Comparison of ENCODE assay signal across 19 cellular contexts in the genomic region with DNA sequence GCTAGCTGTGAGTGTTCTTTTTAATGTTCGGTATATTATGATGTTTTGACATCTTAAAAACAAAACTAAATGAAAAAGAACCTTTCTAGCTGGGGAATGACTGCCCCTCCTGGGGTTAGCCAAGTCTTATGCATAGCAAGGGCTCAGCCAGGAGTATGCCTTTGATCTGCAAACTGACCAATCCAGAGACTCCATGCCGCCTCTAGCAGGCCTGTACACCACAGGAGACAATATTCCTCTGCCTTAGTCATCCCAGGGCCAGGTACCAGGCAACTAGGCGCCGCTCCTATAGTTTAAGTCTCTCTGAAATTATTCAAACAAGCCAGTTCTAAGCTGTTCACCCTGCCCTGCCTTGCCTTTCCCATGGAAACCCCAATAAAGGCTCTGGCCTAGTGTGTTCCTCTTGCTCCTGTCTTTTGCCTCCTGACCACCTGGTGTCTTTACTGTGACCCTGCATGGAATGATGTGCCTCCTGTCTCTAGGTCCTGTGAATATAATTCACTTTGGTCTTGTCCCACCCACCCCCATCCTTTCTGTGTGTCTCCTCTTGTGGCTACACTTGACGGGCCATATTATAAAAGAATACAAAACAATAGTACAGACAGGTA. TPM values are rescaled to one million over a fixed set of nuclear protein-coding genes. Genes with fewer than 3 reads are reported as not detected.
A peak's percentile ranks its signal among the peaks of the same experiment; 100 is the strongest.
DNase-seq lines count a peak whose midpoint lies in the region; ATAC-seq, FAIRE-seq and TF ChIP-seq lines count a peak whose summit lies in the region.
"Had no signal": no experiment of that assay in that cellular context is flagged by ENCODE, and none has a peak within 500 bp of the region (broad histone marks: within the 10 kb centered on the region; RNA-seq: fewer than 3 reads in every experiment).

No MANE protein-coding gene starts in this region.

- no peak overlapping the region for H4K5ac ChIP-seq in H9 (ENCODE audit: insufficient read length, low read depth, low read length)

- no peak for TF ChIP-seq CTCF in H9 (conservative IDR thresholded peaks at IDR 0.05)
- TF ChIP-seq CTCF in astrocyte of the cerebellum (IDR thresholded peaks at IDR 0.05; ENCODE audit: low read depth, low read length, missing control alignments): no peak
- no peak for TF ChIP-seq CTCF in foreskin keratinocyte (conservative IDR thresholded peaks at IDR 0.05)
- TF ChIP-seq CTCF in nephron progenitor cell (IDR thresholded peaks at IDR 0.05): no peak

- H3K4me3 Mint-ChIP-seq in H9 (no peak overlapping the region), nephron progenitor cell (no peak overlapping the region)

- H3K27me3 ChIP-seq in H9 (ENCODE audit: insufficient read depth, low read length) (no peaks in the 10 kb centered on the region), foreskin keratinocyte (no peaks in the 10 kb centered on the region)
- H3K27me3 ChIP-seq: Peyer's patch had no signal

- no peak overlapping the region for H3K23ac ChIP-seq in H9 (ENCODE audit: insufficient read length, low read depth, low read length)

- H3K36me3 Mint-ChIP-seq in H9 (ENCODE audit: insufficient read depth in 1 of 3, low read depth in 3 of 3) (peaks cover 0 to 6% (median 3%) of the 10 kb centered on the region in 3 experiments; a peak in 3 of 7 replicates), nephron progenitor cell (ENCODE audit: low read depth) (peaks cover 13% of the 10 kb centered on the region)

- no peak overlapping the region for H3K56ac ChIP-seq in H9 (ENCODE audit: insufficient read length, low read depth, low read length)

- DNase-seq in H9 (peak; percentile 72), astrocyte of the cerebellum (ENCODE audit: low read depth) (peak; percentile 50), foreskin keratinocyte (peak in 1 of 2 donors; percentile 4), nephron progenitor cell (no peak), GM19239 (ENCODE audit: insufficient read length, low spot score) (no peak), COLO829 (ENCODE audit: low spot score) (no peak), pons (ENCODE audit: low spot score) (no peak)
- DNase-seq: COR-L47, HCEC 1CT, MM.1S, NCI-H1930, NCI-H2171, NCI-H446 treated with DMSO at 0.1 percent for 48 hours, NCI-H774, Peyer's patch, Right ventricle myocardium superior had no signal

- peak; percentile 46 for ATAC-seq in foreskin keratinocyte

- H2BK12ac ChIP-seq in H9 (ENCODE audit: insufficient read length, low read depth, low read length): no peak overlapping the region

- no peak overlapping the region for H3T11ph ChIP-seq in H9 (ENCODE audit: low read length)

- no peaks in the 10 kb centered on the region for H3K23me2 ChIP-seq in H9 (ENCODE audit: insufficient read length, low read depth, low read length, poor library complexity, severe bottlenecking)

- no peaks in the 10 kb centered on the region for H3K9me3 ChIP-seq in H9 (ENCODE audit: control insufficient read depth, low read depth, low read length)
- H3K9me3 ChIP-seq: A549, Peyer's patch had no signal

- H3K14ac ChIP-seq in H9 (ENCODE audit: insufficient read depth, low read length): no peak overlapping the region

- H3K4ac ChIP-seq in H9 (ENCODE audit: low read depth, low read length): no peak overlapping the region

- H3K4me1 ChIP-seq in H9 (ENCODE audit: insufficient read depth, low read length): peaks cover 7% of the 10 kb centered on the region; the same call in 1 of the 2 replicates
- no peaks in the 10 kb centered on the region for H3K4me1 ChIP-seq in foreskin keratinocyte
- H3K4me1 ChIP-seq: A549, Peyer's patch had no signal

- no peak overlapping the region for H4K91ac ChIP-seq in H9 (ENCODE audit: insufficient read length, low read depth, low read length)

- H3K79me1 ChIP-seq in H9 (ENCODE audit: insufficient read depth, low read depth, low read length, poor library complexity, severe bottlenecking): no peaks in the 10 kb centered on the region

- WGBS in H9 (ENCODE audit: extremely low coverage, insufficient read length, low lambda C conversion rate): no CpG with 5 or more reads among the region's 5 CpGs

- H2BK20ac ChIP-seq in H9 (ENCODE audit: low read depth, low read length, poor library complexity, severe bottlenecking): no peak overlapping the region

- H2BK120ac ChIP-seq in H9 (ENCODE audit: low read depth, low read length, poor library complexity, severe bottlenecking): no peak overlapping the region

- H3K4me3 ChIP-seq in astrocyte of the cerebellum (ENCODE audit: low read depth, low read length): no peak overlapping the region
- H3K4me3 ChIP-seq: A549, Peyer's patch had no signal

- no peak overlapping the region for H3K9ac ChIP-seq in H9 (ENCODE audit: extremely low read depth, insufficient read length, low read length)

- in situ Hi-C loops in astrocyte of the cerebellum (cut with HindIII; ENCODE audit: low sequenced_read_pairs): no loop called here

- no peaks in the 10 kb centered on the region for H4K20me1 ChIP-seq in H9 (ENCODE audit: control insufficient read depth, insufficient read depth, insufficient read length)

- no peaks in the 10 kb centered on the region for H3K79me2 ChIP-seq in H9 (ENCODE audit: insufficient read depth, low read length)

- H3K9me3 Mint-ChIP-seq in H9 (no peaks in the 10 kb centered on the region), nephron progenitor cell (peaks cover 6% of the 10 kb centered on the region)

- no peak overlapping the region for H2BK5ac ChIP-seq in H9 (ENCODE audit: insufficient read length, low read length)

- H2BK15ac ChIP-seq in H9 (ENCODE audit: low read depth, low read length): no peak overlapping the region

- no peak overlapping the region for H2AFZ ChIP-seq in H9 (ENCODE audit: low read length)

- H4K8ac ChIP-seq in H9 (replicated peaks; ENCODE audit: insufficient read length, low read depth, low read length): no peak overlapping the region

- FAIRE-seq in GM19239 (lab: Jason Lieb, UNC): no peak
- FAIRE-seq: A549, HTR-8/SVneo had no signal

- H3K27ac ChIP-seq in H9 (ENCODE audit: insufficient read length, low read depth, low read length): no peak overlapping the region
- H3K27ac ChIP-seq in foreskin keratinocyte: no peak overlapping the region
- H3K27ac ChIP-seq: A549, C4-2B, Peyer's patch had no signal

- peak overlapping the region in 1 of 3 experiments; percentile 42; a peak in 1 of 7 replicates for H3K27ac Mint-ChIP-seq in H9
- peak overlapping the region; percentile 29 for H3K27ac Mint-ChIP-seq in nephron progenitor cell

- H3K27me3 Mint-ChIP-seq in H9 (ENCODE audit: low read depth) (no peaks in the 10 kb centered on the region), nephron progenitor cell (ENCODE audit: low read depth, poor library complexity) (peaks cover 4% of the 10 kb centered on the region)

- no peak overlapping the region for H2AK5ac ChIP-seq in H9 (ENCODE audit: insufficient read length, low read length)

- peaks cover 17 to 18% of the 10 kb centered on the region in 2 experiments for H3K4me1 Mint-ChIP-seq in H9
- H3K4me1 Mint-ChIP-seq in nephron progenitor cell: peaks cover 17% of the 10 kb centered on the region

- no peak overlapping the region for H3K18ac ChIP-seq in H9 (ENCODE audit: insufficient read length, low read depth, low read length)

- H3K4me2 ChIP-seq in H9 (ENCODE audit: insufficient read depth, insufficient read length, low read length): no peak overlapping the region
- H3K4me2 ChIP-seq: A549 had no signal

RNA-seq across cellular contexts. Expression of gene CHN1, which starts 52.0 kb away (rescaled TPM):
- total RNA-seq in H9 (2021) (33.9 and 37.0 TPM in 2 replicates), foreskin keratinocyte (0.42 and 0.75 TPM in 2 replicates)
- polyA plus RNA-seq in foreskin keratinocyte: 0.47 and 0.48 TPM in 2 replicates

Comparison
In these comparisons a context has a peak if more than half of its experiments do, and no peak if none do; other contexts are left out.
1. DNase-seq: peak in H9 (single experiment) and astrocyte of the cerebellum (single experiment); none in nephron progenitor cell (single experiment), GM19239 (single experiment), COLO829 (single experiment) and pons (single experiment).
2. RNA of gene CHN1, which starts 52.0 kb away (total RNA-seq): 33.9 to 37.0 TPM in H9; 0.42 to 0.75 TPM in foreskin keratinocyte; every median in the first group is over 10 times any median in the second.